Comparison of ENCODE assay signal across 16 cellular contexts in the genomic region with DNA sequence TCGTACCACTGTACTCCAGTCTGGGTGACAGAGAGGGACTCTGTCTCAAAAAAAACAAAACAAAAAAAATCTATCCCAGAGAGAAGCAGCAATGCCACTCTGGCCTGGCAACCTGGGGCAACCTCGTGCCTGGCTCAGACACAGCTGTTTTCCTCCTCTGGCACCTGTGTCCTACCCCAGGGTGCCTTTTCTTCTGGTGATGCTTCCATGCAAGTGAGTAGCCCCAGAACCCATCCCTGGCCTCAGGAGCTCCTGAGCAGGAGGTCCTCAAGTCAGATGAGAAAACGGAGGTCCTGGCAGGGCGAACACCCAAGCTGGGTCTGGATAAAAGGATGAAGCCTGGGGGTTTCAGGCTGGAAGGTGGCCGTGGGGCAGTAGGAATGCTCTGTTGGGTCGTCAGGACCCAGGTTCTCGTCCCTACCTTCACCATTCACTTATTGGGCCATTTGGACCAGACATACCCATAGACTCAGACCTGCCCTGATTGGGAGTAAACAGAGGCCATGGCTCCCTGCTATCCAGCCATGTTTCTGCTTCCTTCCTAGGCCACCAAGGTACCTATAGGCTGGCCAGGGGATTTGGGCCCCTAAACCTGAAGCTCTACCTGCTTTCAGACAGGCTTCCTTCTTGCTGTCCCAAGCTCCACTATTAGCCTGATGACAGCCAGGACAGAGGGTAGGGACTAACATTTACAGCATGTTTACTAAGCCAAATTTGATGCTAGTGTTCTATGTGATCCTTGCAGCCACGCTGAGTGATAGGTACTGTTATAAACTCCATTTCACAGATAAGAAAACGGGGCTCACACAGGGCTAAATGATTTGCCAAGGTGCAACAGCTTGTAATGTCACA.
DNase-seq lines count a peak whose midpoint lies in the region; ATAC-seq and TF ChIP-seq lines count a peak whose summit lies in the region.
"Had no signal": no experiment of that assay in that cellular context is flagged by ENCODE, and none has a peak within 500 bp of the region (broad histone marks: within the 10 kb centered on the region; RNA-seq: fewer than 3 reads in every experiment).

No MANE protein-coding gene starts in this region.

- CTCF ChIA-PET in WTC11 (lab: Charles Lee) = interaction anchor here (1.1 to 4.4 kb wide), 15 partner anchors 23 to 344 kb away, joined by 3 to 80 read pairs (median 18); a partner anchor contains a TSS

- H3K9me3 ChIP-seq in endodermal cell (ENCODE audit: control insufficient read depth, low read length) = no peaks in the 10 kb centered on the region
- H3K9me3 ChIP-seq: BLaER1 had no signal

- H3K4me1 Mint-ChIP-seq in WTC11 (peaks cover 11% of the 10 kb centered on the region), endodermal cell (peaks cover 6% of the 10 kb centered on the region)
- H3K4me1 Mint-ChIP-seq in stimulated activated memory B cell treated with anti-CD40 and anti-IgM and Interleukin-4, amounts not matched to agents 10 μg/mL and 1 μg/mL and 100 μg/mL, for 72 hours = peaks cover 44% of the 10 kb centered on the region

- no peaks in the 10 kb centered on the region for H3K4me1 ChIP-seq in endodermal cell (ENCODE audit: control insufficient read depth, insufficient read depth, low read length)

- POLR2A ChIA-PET in WTC11 (lab: Charles Lee) = no interaction called here

- WGBS in endodermal cell (ENCODE audit: insufficient coverage in 1 of 2, insufficient read length in 1 of 2), 2 experiments = 79 to 82% methylated on average over 3 to 9 of the region's 9 CpGs

- ATAC-seq in WTC11 = no peak
- no peak for ATAC-seq in stimulated activated memory B cell treated with anti-CD40 and anti-IgM and Interleukin-4, amounts not matched to agents 10 μg/mL and 1 μg/mL and 100 μg/mL, for 72 hours
- no peak for ATAC-seq in GM21528 (IDR thresholded peaks at IDR 0.05; ENCODE audit: low FRiP score, unreplicated experiment)

- H3K4me3 Mint-ChIP-seq in WTC11 = no peak overlapping the region
- H3K4me3 Mint-ChIP-seq in endodermal cell = no peak overlapping the region
- no peak overlapping the region for H3K4me3 Mint-ChIP-seq in stimulated activated memory B cell treated with anti-CD40 and anti-IgM and Interleukin-4, amounts not matched to agents 10 μg/mL and 1 μg/mL and 100 μg/mL, for 72 hours

- DNase-seq in activated CD8-positive, alpha-beta memory T cell treated with anti-CD3 and anti-CD28 coated beads for 24 hours = peak; percentile 51
- DNase-seq in activated CD8-positive, alpha-beta memory T cell treated with anti-CD3 and anti-CD28 coated beads, Interleukin-2, amount 50 U/mL, for 48 hours = no peak
- DNase-seq in WTC11 (ENCODE audit: low spot score) = peak; percentile 1
- peak; percentile 27 for DNase-seq in endodermal cell
- DNase-seq in GOT3 (lab: John Stamatoyannopoulos, UW) = no peak
- DNase-seq in stimulated activated CD4-positive, alpha-beta T cell treated with anti-CD3 and anti-CD28 coated beads, Interleukin-2, amount 100 ng/mL, for 24 hours = no peak
- DNase-seq: DMS79 treated with DMSO at 0.1 percent for 48 hours, Kasumi-1, NCI-H1105, NCI-H1694, NCI-H510A treated with DMSO at 0.1 percent for 48 hours, NCI-H82, Right ventricle myocardium superior had no signal

- no peak overlapping the region for H3K9ac ChIP-seq in endodermal cell (ENCODE audit: extremely low read depth, low read length, poor library complexity, severe bottlenecking)
- H3K9ac ChIP-seq: BLaER1 had no signal

- H3K27ac ChIP-seq in endodermal cell (ENCODE audit: low read depth, low read length) = no peak overlapping the region
- H3K27ac ChIP-seq: BLaER1 had no signal

- no peaks in the 10 kb centered on the region for H3K36me3 Mint-ChIP-seq in WTC11
- no peaks in the 10 kb centered on the region for H3K36me3 Mint-ChIP-seq in endodermal cell (ENCODE audit: low read depth)
- no peaks in the 10 kb centered on the region for H3K36me3 Mint-ChIP-seq in stimulated activated memory B cell treated with anti-CD40 and anti-IgM and Interleukin-4, amounts not matched to agents 10 μg/mL and 1 μg/mL and 100 μg/mL, for 72 hours

- H3K9me3 Mint-ChIP-seq in WTC11 = no peaks in the 10 kb centered on the region
- H3K9me3 Mint-ChIP-seq in endodermal cell = no peaks in the 10 kb centered on the region
- H3K9me3 Mint-ChIP-seq in stimulated activated memory B cell treated with anti-CD40 and anti-IgM and Interleukin-4, amounts not matched to agents 10 μg/mL and 1 μg/mL and 100 μg/mL, for 72 hours = no peaks in the 10 kb centered on the region

- no peaks in the 10 kb centered on the region for H3K36me3 ChIP-seq in endodermal cell (ENCODE audit: control insufficient read depth, insufficient read depth, low read length)
- H3K36me3 ChIP-seq: BLaER1 had no signal

- TF ChIP-seq CTCF in WTC11 (IDR thresholded peaks at IDR 0.05) = no peak
- no peak for TF ChIP-seq CTCF in endodermal cell (conservative IDR thresholded peaks at IDR 0.05)

- no peak overlapping the region for H3K27ac Mint-ChIP-seq in WTC11
- no peak overlapping the region for H3K27ac Mint-ChIP-seq in endodermal cell
- H3K27ac Mint-ChIP-seq in stimulated activated memory B cell treated with anti-CD40 and anti-IgM and Interleukin-4, amounts not matched to agents 10 μg/mL and 1 μg/mL and 100 μg/mL, for 72 hours = peak overlapping the region; percentile 71

- H3K27me3 Mint-ChIP-seq in WTC11 (ENCODE audit: low read depth) (no peaks in the 10 kb centered on the region), endodermal cell (ENCODE audit: insufficient read depth) (no peaks in the 10 kb centered on the region)
- no peaks in the 10 kb centered on the region for H3K27me3 Mint-ChIP-seq in stimulated activated memory B cell treated with anti-CD40 and anti-IgM and Interleukin-4, amounts not matched to agents 10 μg/mL and 1 μg/mL and 100 μg/mL, for 72 hours

- no peak overlapping the region for H3K4me3 ChIP-seq in endodermal cell (ENCODE audit: low read length)
- H3K4me3 ChIP-seq: BLaER1 had no signal

- no peaks in the 10 kb centered on the region for H3K27me3 ChIP-seq in endodermal cell (ENCODE audit: control insufficient read depth, insufficient read depth, low read length, poor library complexity, severe bottlenecking)
- H3K27me3 ChIP-seq: BLaER1 had no signal

TF ChIP-seq in WTC11, 78 proteins besides CTCF, POLR2A, EP300 and RAD21:
- no peak for TF ChIP-seq ZNF232 (CRISPR knock-in tag; IDR thresholded peaks at IDR 0.05)

Comparison
In these comparisons a context has a peak if more than half of its experiments do, and no peak if none do; other contexts are left out.
1. DNase-seq: peak in activated CD8-positive, alpha-beta memory T cell treated with anti-CD3 and anti-CD28 coated beads for 24 hours (single experiment), WTC11 (single experiment) and endodermal cell (single experiment); none in activated CD8-positive, alpha-beta memory T cell treated with anti-CD3 and anti-CD28 coated beads, Interleukin-2, amount 50 U/mL, for 48 hours (single experiment), GOT3 (single experiment) and stimulated activated CD4-positive, alpha-beta T cell treated with anti-CD3 and anti-CD28 coated beads, Interleukin-2, amount 100 ng/mL, for 24 hours (0 of 2).